Comparison of ENCODE assay signal across 11 cellular contexts in the genomic region with DNA sequence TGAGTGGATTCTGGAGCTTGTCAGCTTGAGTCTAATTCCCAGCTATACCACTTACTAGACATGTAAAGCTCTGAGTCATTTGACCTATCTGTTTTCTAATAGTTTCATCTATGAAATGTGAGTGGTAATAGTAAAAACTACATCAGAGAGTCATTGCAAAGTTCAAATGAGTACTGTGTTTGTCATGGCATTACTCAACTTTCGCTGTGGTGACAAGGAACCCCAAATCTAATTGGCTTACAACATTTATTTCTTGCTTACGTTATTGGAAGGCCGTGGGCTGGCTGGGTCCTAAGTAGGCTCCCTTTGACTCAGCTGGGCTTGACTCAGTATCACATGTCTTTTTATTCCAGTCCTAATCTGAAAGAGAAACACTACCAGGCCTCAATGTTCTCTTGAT.
DNase-seq lines count a peak whose midpoint lies in the region; ATAC-seq and TF ChIP-seq lines count a peak whose summit lies in the region.
"Had no signal": no experiment of that assay in that cellular context is flagged by ENCODE, and none has a peak within 500 bp of the region (broad histone marks: within the 10 kb centered on the region; RNA-seq: fewer than 3 reads in every experiment).

No MANE protein-coding gene starts in this region.

- TF ChIP-seq POLR2A in right lobe of liver (IDR thresholded peaks at IDR 0.05) (no peak), stomach (IDR thresholded peaks at IDR 0.05) (no peak)

- H3K14ac ChIP-seq in mesenchymal stem cell (ENCODE audit: low read length in 2 of 2) (no peak overlapping the region), trophoblast cell (ENCODE audit: low read length) (no peak overlapping the region)

- WGBS in mesenchymal stem cell = 78% methylated on average over 3 of the region's 3 CpGs
- 38% methylated on average over 2 of the region's 3 CpGs for WGBS in right lobe of liver (ENCODE audit: insufficient coverage, low coverage, low lambda C conversion rate, missing lambda C conversion rate)
- no CpG with 5 or more reads among the region's 3 CpGs for WGBS in trophoblast cell (ENCODE audit: extremely low coverage, insufficient coverage, insufficient read length)
- WGBS in stomach, 5 donors = 74 to 87% (median 78%) methylated on average over 3 of the region's 3 CpGs

- H3K23ac ChIP-seq in mesenchymal stem cell (ENCODE audit: low read length in 2 of 2) (no peak overlapping the region), trophoblast cell (ENCODE audit: low read length) (no peak overlapping the region)

- H3K9ac ChIP-seq in mesenchymal stem cell (ENCODE audit: low read length) (peak overlapping the region; percentile 69), trophoblast cell (ENCODE audit: low read length) (no peak overlapping the region)

- no peak overlapping the region for H2AK5ac ChIP-seq in mesenchymal stem cell (ENCODE audit: low read length, severe bottlenecking)
- H2AK5ac ChIP-seq in trophoblast cell (ENCODE audit: low read length) = no peak overlapping the region

- no peak overlapping the region for H4K12ac ChIP-seq in trophoblast cell (ENCODE audit: low read depth, low read length)

- H3K79me2 ChIP-seq in trophoblast cell (ENCODE audit: control insufficient read depth, insufficient read depth, low read length, poor library complexity) = no peaks in the 10 kb centered on the region

- H3K4me3 ChIP-seq in mesenchymal stem cell (ENCODE audit: insufficient read depth in 1 of 2, low read depth in 1 of 2, low read length in 2 of 2) = no peak overlapping the region
- no peak overlapping the region for H3K4me3 ChIP-seq in right lobe of liver
- H3K4me3 ChIP-seq in trophoblast cell (ENCODE audit: low read depth, low read length) = no peak overlapping the region
- no peak overlapping the region for H3K4me3 ChIP-seq in stomach

- H3K27ac ChIP-seq in mesenchymal stem cell (ENCODE audit: low read length, poor library complexity, severe bottlenecking) (no peak overlapping the region), right lobe of liver (no peak overlapping the region), trophoblast cell (ENCODE audit: low read depth, low read length) (no peak overlapping the region), stomach (no peak overlapping the region)

- H4K8ac ChIP-seq in mesenchymal stem cell (ENCODE audit: low read length) = no peak overlapping the region
- H4K8ac ChIP-seq in trophoblast cell (ENCODE audit: low read depth, low read length) = no peak overlapping the region

- no peak overlapping the region for H3K4ac ChIP-seq in mesenchymal stem cell (ENCODE audit: low read depth in 1 of 2, low read length in 2 of 2)
- H3K4ac ChIP-seq in trophoblast cell (ENCODE audit: low read depth, low read length) = no peak overlapping the region

- H3K27me3 ChIP-seq in mesenchymal stem cell (ENCODE audit: control insufficient read depth in 1 of 2, insufficient read depth in 1 of 2, low read length in 2 of 2) (no peaks in the 10 kb centered on the region), right lobe of liver (no peaks in the 10 kb centered on the region), trophoblast cell (ENCODE audit: insufficient read depth, low read length) (no peaks in the 10 kb centered on the region), stomach (no peaks in the 10 kb centered on the region)

- no peaks in the 10 kb centered on the region for H3K79me1 ChIP-seq in mesenchymal stem cell (replicated peaks; ENCODE audit: low read length, poor library complexity, severe bottlenecking)
- no peaks in the 10 kb centered on the region for H3K79me1 ChIP-seq in trophoblast cell (ENCODE audit: low read length)

- no peak for TF ChIP-seq EP300 in stomach (IDR thresholded peaks at IDR 0.05)

- DNase-seq in mesenchymal stem cell = peak; percentile 63
- no peak for DNase-seq in right lobe of liver
- DNase-seq in trophoblast cell = no peak
- DNase-seq in stomach = no peak
- DNase-seq: activated naive CD4-positive, alpha-beta T cell; NCI-H69; posterior cingulate gyrus had no signal

- H2BK5ac ChIP-seq in mesenchymal stem cell (ENCODE audit: low read depth, low read length, poor library complexity, severe bottlenecking) (no peak overlapping the region), trophoblast cell (ENCODE audit: low read depth, low read length, poor library complexity) (no peak overlapping the region)

- no peaks in the 10 kb centered on the region for H3K36me3 ChIP-seq in mesenchymal stem cell (ENCODE audit: control insufficient read depth in 1 of 2, insufficient read depth in 2 of 2, low read depth in 1 of 2, low read length in 2 of 2)
- no peaks in the 10 kb centered on the region for H3K36me3 ChIP-seq in right lobe of liver
- H3K36me3 ChIP-seq in trophoblast cell (ENCODE audit: control insufficient read depth in 1 of 2, insufficient read depth in 2 of 2, low read length in 2 of 2) = no peaks in the 10 kb centered on the region
- H3K36me3 ChIP-seq in stomach = no peaks in the 10 kb centered on the region

- H3K4me2 ChIP-seq in mesenchymal stem cell (ENCODE audit: low read length, poor library complexity, severe bottlenecking) (no peak overlapping the region), trophoblast cell (ENCODE audit: low read length) (no peak overlapping the region)

- H2BK120ac ChIP-seq in mesenchymal stem cell (ENCODE audit: low read depth, low read length) (no peak overlapping the region), trophoblast cell (ENCODE audit: insufficient read depth, low read length, poor library complexity) (no peak overlapping the region)

- H4K91ac ChIP-seq in mesenchymal stem cell (ENCODE audit: low read length) (no peak overlapping the region), trophoblast cell (ENCODE audit: low read depth, low read length) (no peak overlapping the region)

- H3K18ac ChIP-seq in mesenchymal stem cell (ENCODE audit: low read depth in 1 of 2, low read length in 2 of 2) (no peak overlapping the region), trophoblast cell (ENCODE audit: low read length) (no peak overlapping the region)

- H2AFZ ChIP-seq in mesenchymal stem cell (ENCODE audit: low read depth, low read length) = no peak overlapping the region
- H2AFZ ChIP-seq in trophoblast cell (ENCODE audit: insufficient read depth, low read length, poor library complexity) = no peak overlapping the region

- H2BK12ac ChIP-seq in mesenchymal stem cell (ENCODE audit: low read length in 2 of 2) (no peak overlapping the region), trophoblast cell (ENCODE audit: low read length) (no peak overlapping the region)

- intact Hi-C loops in right lobe of liver (cut with DNase I) = no loop called here
- intact Hi-C loops in stomach (cut with DNase I; ENCODE audit: low total_unique reads) = no loop called here

- no peaks in the 10 kb centered on the region for H3K9me3 ChIP-seq in mesenchymal stem cell (ENCODE audit: control insufficient read depth, low read length)
- no peaks in the 10 kb centered on the region for H3K9me3 ChIP-seq in right lobe of liver
- H3K9me3 ChIP-seq in trophoblast cell (ENCODE audit: insufficient read depth, low read depth, low read length) = no peaks in the 10 kb centered on the region
- no peaks in the 10 kb centered on the region for H3K9me3 ChIP-seq in stomach

- H3K4me1 ChIP-seq in mesenchymal stem cell (ENCODE audit: control insufficient read depth, insufficient read depth, low read depth, low read length) (no peaks in the 10 kb centered on the region), right lobe of liver (no peaks in the 10 kb centered on the region), trophoblast cell (ENCODE audit: control insufficient read depth in 1 of 2, insufficient read depth in 2 of 2, low read length in 2 of 2) (no peaks in the 10 kb centered on the region), stomach (no peaks in the 10 kb centered on the region)

- no peak overlapping the region for H2BK15ac ChIP-seq in mesenchymal stem cell (ENCODE audit: low read depth, poor library complexity, severe bottlenecking)

- ATAC-seq in GM18520 (IDR thresholded peaks at IDR 0.05; ENCODE audit: unreplicated experiment) (peak; percentile 60), HG02973 (IDR thresholded peaks at IDR 0.05; ENCODE audit: unreplicated experiment) (peak; percentile 59), SK-N-SH treated with all-trans-retinoic acid at 6 μM for 48 hours (peak; percentile 83), right lobe of liver (no peak)
- ATAC-seq: left lobe of liver had no signal

- TF ChIP-seq CTCF in right lobe of liver (IDR thresholded peaks at IDR 0.05) = no peak
- no peak for TF ChIP-seq CTCF in stomach (IDR thresholded peaks at IDR 0.05)

TF ChIP-seq in SK-N-SH treated with all-trans-retinoic acid at 6 μM for 48 hours, 23 proteins besides CTCF, POLR2A, EP300 and RAD21 (continues in another document):
- TF ChIP-seq PPARA (CRISPR knock-in tag; IDR thresholded peaks at IDR 0.05; ENCODE audit: borderline replicate concordance) = no peak
- TF ChIP-seq ZFP30 (CRISPR knock-in tag; IDR thresholded peaks at IDR 0.05) = no peak
- no peak for TF ChIP-seq CSDC2 (CRISPR knock-in tag; IDR thresholded peaks at IDR 0.05)
- TF ChIP-seq, protein P1, sequence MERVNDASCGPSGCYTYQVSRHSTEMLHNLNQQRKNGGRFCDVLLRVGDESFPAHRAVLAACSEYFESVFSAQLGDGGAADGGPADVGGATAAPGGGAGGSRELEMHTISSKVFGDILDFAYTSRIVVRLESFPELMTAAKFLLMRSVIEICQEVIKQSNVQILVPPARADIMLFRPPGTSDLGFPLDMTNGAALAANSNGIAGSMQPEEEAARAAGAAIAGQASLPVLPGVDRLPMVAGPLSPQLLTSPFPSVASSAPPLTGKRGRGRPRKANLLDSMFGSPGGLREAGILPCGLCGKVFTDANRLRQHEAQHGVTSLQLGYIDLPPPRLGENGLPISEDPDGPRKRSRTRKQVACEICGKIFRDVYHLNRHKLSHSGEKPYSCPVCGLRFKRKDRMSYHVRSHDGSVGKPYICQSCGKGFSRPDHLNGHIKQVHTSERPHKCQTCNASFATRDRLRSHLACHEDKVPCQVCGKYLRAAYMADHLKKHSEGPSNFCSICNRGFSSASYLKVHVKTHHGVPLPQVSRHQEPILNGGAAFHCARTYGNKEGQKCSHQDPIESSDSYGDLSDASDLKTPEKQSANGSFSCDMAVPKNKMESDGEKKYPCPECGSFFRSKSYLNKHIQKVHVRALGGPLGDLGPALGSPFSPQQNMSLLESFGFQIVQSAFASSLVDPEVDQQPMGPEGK (CRISPR knock-in tag; IDR thresholded peaks at IDR 0.05; ENCODE audit: borderline replicate concordance) = no peak
- TF ChIP-seq BACH2 (CRISPR knock-in tag; IDR thresholded peaks at IDR 0.05; ENCODE audit: borderline replicate concordance) = no peak
- no peak for TF ChIP-seq RARB (CRISPR knock-in tag; IDR thresholded peaks at IDR 0.05)

Comparison
In these comparisons a context has a peak if more than half of its experiments do, and no peak if none do; other contexts are left out.
1. ATAC-seq: peak in GM18520 (single experiment), HG02973 (single experiment) and SK-N-SH treated with all-trans-retinoic acid at 6 μM for 48 hours (single experiment); none in right lobe of liver (0 of 4).